34 cellular contexts compared by ENCODE assay signal in genomic region chr9:32072568-32072967, GRCh38.
"Had no signal": no experiment of that assay in that cellular context is flagged by ENCODE, and none has a peak within 500 bp of the region (broad histone marks: within the 10 kb centered on the region; RNA-seq: fewer than 3 reads in every experiment).

No MANE protein-coding gene starts in this region.

- H3K9me3 ChIP-seq: adrenal gland, body of pancreas had no signal

- FAIRE-seq: astrocyte, TTC549 had no signal

- DNase-seq: activated B cell treated with CpG ODN at 0.5 μM for 24 hours; activated CD4-positive, alpha-beta memory T cell treated with anti-CD3 and anti-CD28 coated beads for 36 hours; activated CD4-positive, alpha-beta T cell treated with anti-CD3 and anti-CD28 coated beads for 4 hours; activated CD4-positive, alpha-beta T cell treated with anti-CD3 and anti-CD28 coated beads, Interleukin-2, amount 10 ng/mL, durations not matched to agents 24 days and 14 days; activated CD4-positive, alpha-beta T cell treated with anti-CD3 and anti-CD28 coated beads, Interleukin-2, amount 50 U/mL, for 1 hour; activated CD4-positive, alpha-beta T cell treated with anti-CD3 and anti-CD28 coated beads, Interleukin-2, amount 50 U/mL, for 4 hours; activated CD4-positive, CD25-positive, alpha-beta regulatory T cell treated with anti-CD3 and anti-CD28 coated beads, Interleukin-2, amount 50 U/mL, for 72 hours; activated CD8-positive, alpha-beta memory T cell treated with anti-CD3 and anti-CD28 coated beads, Interleukin-2, amount 50 U/mL, for 4 hours; activated CD8-positive, alpha-beta T cell treated with anti-CD3 and anti-CD28 coated beads for 36 hours; activated effector memory CD4-positive, alpha-beta T cell treated with anti-CD3 and anti-CD28 coated beads, Interleukin-2, amount 50 U/mL, for 16 hours; activated gamma-delta T cell treated with Interleukin-2 at 50 U/mL for 16 hours; activated naive CD4-positive, alpha-beta T cell; activated naive CD4-positive, alpha-beta T cell treated with anti-CD3 and anti-CD28 coated beads for 36 hours; activated naive CD4-positive, alpha-beta T cell treated with anti-CD3 and anti-CD28 coated beads, Interleukin-2, amount 50 U/mL, for 16 hours; activated naive CD8-positive, alpha-beta T cell treated with anti-CD3 and anti-CD28 coated beads for 36 hours; activated T-cell treated with anti-CD3 and anti-CD28 coated beads for 4 hours; activated T-cell treated with anti-CD3 and anti-CD28 coated beads, Interleukin-2, amount 50 U/mL, for 1 hour; activated T-cell treated with anti-CD3 and anti-CD28 coated beads, Interleukin-2, amount 50 U/mL, for 4 hours; activated T-cell treated with anti-CD3 and anti-CD28 coated beads, Interleukin-2, amount 50 U/mL, for 72 hours; adrenal gland; amniotic stem cell; aorta; body of pancreas; brain microvascular endothelial cell; central memory CD4-positive, alpha-beta T cell; T-helper 1 cell; T-helper 2 cell; T-helper 9 cell had no signal

- H3K4me1 ChIP-seq: adrenal gland, body of pancreas, breast epithelium had no signal

- H3K4me3 ChIP-seq: adrenal gland, body of pancreas, breast epithelium had no signal

- H3K36me3 ChIP-seq: adrenal gland, brain microvascular endothelial cell, breast epithelium had no signal

- H3K27ac ChIP-seq: adrenal gland, body of pancreas, brain microvascular endothelial cell, breast epithelium, VCaP had no signal

- H3K27me3 ChIP-seq: adrenal gland, body of pancreas, brain microvascular endothelial cell, breast epithelium had no signal

- ATAC-seq: activated CD8-positive, alpha-beta T cell treated with anti-CD3 and anti-CD28 coated beads for 36 hours; activated naive CD4-positive, alpha-beta T cell treated with anti-CD3 and anti-CD28 coated beads, Interleukin-2, amount 50 U/mL, for 72 hours; activated T-cell treated with anti-CD3 and anti-CD28 coated beads, Interleukin-2, amount 50 U/mL, for 4 hours; activated T-cell treated with anti-CD3 and anti-CD28 coated beads, Interleukin-2, amount 50 U/mL, for 72 hours; activated T-helper 17 cell treated with anti-CD3 and anti-CD28 coated beads, Interleukin-2, amount 50 U/mL, for 72 hours; body of pancreas had no signal
